ENCODE assay signal across 17 cellular contexts in the genomic region with DNA sequence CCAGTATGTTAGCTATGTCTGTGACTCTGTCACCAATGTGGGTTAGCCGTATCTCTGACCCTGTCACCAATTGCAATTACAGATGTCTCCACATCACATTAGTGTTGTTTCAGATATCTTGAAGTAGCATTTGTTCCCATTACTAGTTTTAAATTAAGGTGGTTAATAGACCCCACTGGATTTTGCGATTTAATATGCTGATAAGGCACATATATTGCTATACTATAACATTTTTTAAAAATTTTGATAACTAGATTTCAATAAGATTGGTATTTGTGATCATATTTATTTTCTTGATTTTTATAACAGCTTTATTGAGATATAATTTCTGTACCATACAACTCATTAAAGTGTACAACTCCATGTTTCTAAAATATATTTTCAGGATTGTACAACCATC. TPM values are rescaled to one million over a fixed set of nuclear protein-coding genes. Genes with fewer than 3 reads are reported as not detected.
DNase-seq lines count a peak whose midpoint lies in the region; ATAC-seq and TF ChIP-seq lines count a peak whose summit lies in the region.
"Had no signal": no experiment of that assay in that cellular context is flagged by ENCODE, and none has a peak within 500 bp of the region (broad histone marks: within the 10 kb centered on the region; RNA-seq: fewer than 3 reads in every experiment).

No MANE protein-coding gene starts in this region.

- no peaks in the 10 kb centered on the region for H3K27me3 Mint-ChIP-seq in activated naive CD4-positive, alpha-beta T cell treated with anti-CD3 and anti-CD28 coated beads, Interleukin-2, amount 50 U/mL, for 24 hours
- no peaks in the 10 kb centered on the region for H3K27me3 Mint-ChIP-seq in chondrocyte (ENCODE audit: low read depth)
- H3K27me3 Mint-ChIP-seq: CD4-positive, alpha-beta T cell had no signal

- intact Hi-C loops in lower lobe of right lung (cut with DNase I) (no loop called here), head of caudate nucleus (cut with DNase I) (no loop called here)

- no peaks in the 10 kb centered on the region for H3K9me3 Mint-ChIP-seq in activated naive CD4-positive, alpha-beta T cell treated with anti-CD3 and anti-CD28 coated beads, Interleukin-2, amount 50 U/mL, for 24 hours
- H3K9me3 Mint-ChIP-seq in chondrocyte (ENCODE audit: low read depth): no peaks in the 10 kb centered on the region
- H3K9me3 Mint-ChIP-seq: CD4-positive, alpha-beta T cell had no signal

- no peak overlapping the region for H3K4me3 Mint-ChIP-seq in activated naive CD4-positive, alpha-beta T cell treated with anti-CD3 and anti-CD28 coated beads, Interleukin-2, amount 50 U/mL, for 24 hours
- H3K4me3 Mint-ChIP-seq in chondrocyte (ENCODE audit: unreplicated experiment): no peak overlapping the region
- H3K4me3 Mint-ChIP-seq: CD4-positive, alpha-beta T cell; GM23338 had no signal

- no peaks in the 10 kb centered on the region for H3K9me3 ChIP-seq in KOPT-K1 (ENCODE audit: insufficient read depth, low read length, poor library complexity, severe bottlenecking)
- H3K9me3 ChIP-seq in lower lobe of right lung: no peaks in the 10 kb centered on the region

- H3K4me1 ChIP-seq in lower lobe of right lung: peaks cover 9% of the 10 kb centered on the region

- peaks cover 59% of the 10 kb centered on the region for H3K4me1 Mint-ChIP-seq in activated naive CD4-positive, alpha-beta T cell treated with anti-CD3 and anti-CD28 coated beads, Interleukin-2, amount 50 U/mL, for 24 hours
- peaks cover 69% of the 10 kb centered on the region for H3K4me1 Mint-ChIP-seq in chondrocyte (ENCODE audit: low read depth)

- no peak overlapping the region for H3K4me3 ChIP-seq in lower lobe of right lung
- H3K4me3 ChIP-seq: GM23338 had no signal

- H3K27me3 ChIP-seq in lower lobe of right lung (ENCODE audit: low read depth): no peaks in the 10 kb centered on the region

- peaks cover 11% of the 10 kb centered on the region for H3K36me3 Mint-ChIP-seq in activated naive CD4-positive, alpha-beta T cell treated with anti-CD3 and anti-CD28 coated beads, Interleukin-2, amount 50 U/mL, for 24 hours
- H3K36me3 Mint-ChIP-seq in chondrocyte (ENCODE audit: low read depth): peaks cover 15% of the 10 kb centered on the region

- peak overlapping the region; percentile 90 for H3K27ac Mint-ChIP-seq in activated naive CD4-positive, alpha-beta T cell treated with anti-CD3 and anti-CD28 coated beads, Interleukin-2, amount 50 U/mL, for 24 hours
- H3K27ac Mint-ChIP-seq in chondrocyte (ENCODE audit: unreplicated experiment): peak overlapping the region; percentile 84
- H3K27ac Mint-ChIP-seq: GM23338 had no signal

- no peak for DNase-seq in activated naive CD4-positive, alpha-beta T cell treated with Interleukin-2 at 50 U/mL for 16 hours
- DNase-seq in chondrocyte (ENCODE audit: low spot score) (no peak), substantia nigra (lab: John Stamatoyannopoulos, UW) (no peak), GF-D8 (lab: John Stamatoyannopoulos, UW) (no peak), lower lobe of right lung (no peak), head of caudate nucleus (no peak)
- DNase-seq: CD4-positive, alpha-beta T cell; KG1; NCI-H1105; NCI-H1694 treated with DMSO at 0.1 percent for 48 hours; NCI-H446; NCI-H748 treated with DMSO at 0.1 percent for 48 hours; Right ventricle myocardium superior had no signal

- peak overlapping the region; percentile 29 for H3K27ac ChIP-seq in KOPT-K1 (ENCODE audit: low read depth, low read length, poor library complexity, severe bottlenecking)
- H3K27ac ChIP-seq in substantia nigra (ENCODE audit: low read depth, low read length, poor library complexity, severe bottlenecking): peak overlapping the region; percentile 99
- H3K27ac ChIP-seq in lower lobe of right lung: no peak overlapping the region
- H3K27ac ChIP-seq: HL-60 had no signal

- no peak for TF ChIP-seq CTCF in chondrocyte (IDR thresholded peaks at IDR 0.05)
- TF ChIP-seq CTCF in lower lobe of right lung (IDR thresholded peaks at IDR 0.05): no peak

- H3K36me3 ChIP-seq in KOPT-K1 (ENCODE audit: insufficient read depth, low read length) (peaks cover 30% of the 10 kb centered on the region), lower lobe of right lung (no peaks in the 10 kb centered on the region)

- ATAC-seq in lower lobe of right lung: no peak
- ATAC-seq: GM23338 had no signal

RNA-seq across cellular contexts. Expression of a gene that starts 33.9 kb away (rescaled TPM):
- total RNA-seq in chondrocyte (29.2 to 54.5 TPM (median 53.1 TPM) in 3 replicates), lower lobe of right lung (4.5 TPM)
